In genomic region chr2:219245148-219245898, GRCh38 we compare ENCODE assay signal across 8 cellular contexts. TPM values are rescaled to one million over a fixed set of nuclear protein-coding genes. Genes with fewer than 3 reads are reported as not detected.
DNase-seq lines count a peak whose midpoint lies in the region; ATAC-seq and TF ChIP-seq lines count a peak whose summit lies in the region.

TSS of gene GLB1L (minus strand) at chr2:219245444. CDS start at chr2:219243573, 1,871 bp downstream.
TSS of gene STK16 (plus strand) at chr2:219245479. CDS start at chr2:219246000, 521 bp downstream.

- peaks cover 11% of the 10 kb centered on the region for H3K36me3 ChIP-seq in GM06990 (ENCODE audit: control insufficient read depth, insufficient read depth, low read length)
- H3K36me3 ChIP-seq in MG63 = peaks cover 18% of the 10 kb centered on the region
- H3K36me3 ChIP-seq in SK-N-SH (replicated peaks in 1 of 2; ENCODE audit: control insufficient read depth in 1 of 2, insufficient read depth in 2 of 2, low read length in 1 of 2) = peaks cover 6 to 16% of the 10 kb centered on the region in 2 experiments
- H3K36me3 ChIP-seq in ovary = no peaks in the 10 kb centered on the region
- peaks cover under 1% of the 10 kb centered on the region for H3K36me3 ChIP-seq in thoracic aorta

- H3K4me3 Mint-ChIP-seq in activated naive CD8-positive, alpha-beta T cell treated with anti-CD3 and anti-CD28 coated beads for 36 hours = peak within 1 kb of the TSS; percentile 97

- peaks cover 29% of the 10 kb centered on the region for H3K36me3 Mint-ChIP-seq in activated naive CD8-positive, alpha-beta T cell treated with anti-CD3 and anti-CD28 coated beads for 36 hours

- peak; percentile 92 for DNase-seq in GM06990 (ENCODE audit: extremely low read depth, insufficient read length)
- peak; percentile 90 for DNase-seq in HCEC 1CT
- DNase-seq in MG63 = peak; percentile 93
- DNase-seq in SK-N-SH = peak; percentile 98
- peak; percentile 88 for DNase-seq in activated naive CD8-positive, alpha-beta T cell treated with anti-CD3 and anti-CD28 coated beads for 36 hours
- DNase-seq in head of caudate nucleus = peak; percentile 82 to 98 (median 94)
- peak; percentile 92 to 98 (median 96) for DNase-seq in ovary
- no peak for DNase-seq in thoracic aorta (ENCODE audit: low spot score)

- H3K27me3 ChIP-seq in GM06990 (replicated peaks; ENCODE audit: control insufficient read depth, insufficient read depth, low read length) = no peaks in the 10 kb centered on the region
- H3K27me3 ChIP-seq in MG63 = no peaks in the 10 kb centered on the region
- no peaks in the 10 kb centered on the region for H3K27me3 ChIP-seq in SK-N-SH (ENCODE audit: insufficient read depth)
- H3K27me3 ChIP-seq in ovary = no peaks in the 10 kb centered on the region
- H3K27me3 ChIP-seq in thoracic aorta (replicated peaks; ENCODE audit: insufficient read depth) = no peaks in the 10 kb centered on the region

- WGBS in SK-N-SH (ENCODE audit: low lambda C conversion rate) = 0% methylated on average over 17 of the region's 46 CpGs
- 0 to 1% (median 0%) methylated on average over 45 to 46 of the region's 46 CpGs for WGBS in ovary, 3 donors

- peak within 1 kb of the TSS; percentile 94 for H3K9ac ChIP-seq in SK-N-SH

- peaks cover 20% of the 10 kb centered on the region for H3K79me2 ChIP-seq in SK-N-SH (ENCODE audit: insufficient read depth)

- TF ChIP-seq RAD21 in SK-N-SH (IDR thresholded peaks at IDR 0.05; ENCODE audit: low read length) = peak; percentile 3; the same call in 1 of the 2 replicates

- H3K4me1 Mint-ChIP-seq in activated naive CD8-positive, alpha-beta T cell treated with anti-CD3 and anti-CD28 coated beads for 36 hours = peaks cover 58% of the 10 kb centered on the region

- no peak for TF ChIP-seq EP300 in SK-N-SH (IDR thresholded peaks at IDR 0.05; ENCODE audit: borderline replicate concordance in 1 of 2, low read depth in 1 of 2, low read length in 1 of 2)
- TF ChIP-seq EP300 in ovary (IDR thresholded peaks at IDR 0.05) = no peak

- POLR2A ChIA-PET in SK-N-SH (lab: Yijun Ruan, JAX) = interaction anchor here (0.5 to 2.9 kb wide), 14 partner anchors 10 to 296 kb away, joined by 3 to 23 read pairs (median 4); partner anchors contain the start of genes ABCB6, ANKZF1, ATG9A and CNPPD1

- no peaks in the 10 kb centered on the region for H4K20me1 ChIP-seq in SK-N-SH (ENCODE audit: insufficient read depth)

- ATAC-seq in thoracic aorta (ENCODE audit: insufficient number of reproducible peaks, low FRiP score, low read depth) = peak; percentile 71

- no peaks in the 10 kb centered on the region for H3K27me3 Mint-ChIP-seq in activated naive CD8-positive, alpha-beta T cell treated with anti-CD3 and anti-CD28 coated beads for 36 hours

- H3K9me3 ChIP-seq in MG63 (no peaks in the 10 kb centered on the region), SK-N-SH (no peaks in the 10 kb centered on the region), ovary (no peaks in the 10 kb centered on the region), thoracic aorta (no peaks in the 10 kb centered on the region)

- H2AFZ ChIP-seq in SK-N-SH (ENCODE audit: low read depth) = peak within 1 kb of the TSS; percentile 73

- H3K9me3 Mint-ChIP-seq in activated naive CD8-positive, alpha-beta T cell treated with anti-CD3 and anti-CD28 coated beads for 36 hours = no peaks in the 10 kb centered on the region

- CTCF ChIA-PET in SK-N-SH (lab: Yijun Ruan, JAX) = interaction anchor here (0.9 to 3.3 kb wide), 16 partner anchors 11 to 265 kb away, joined by 3 to 20 read pairs (median 4); partner anchors contain the start of gene NHEJ1

- H3K4me2 ChIP-seq in SK-N-SH = peak within 1 kb of the TSS; percentile 91

- peaks cover 15 to 26% of the 10 kb centered on the region in 2 experiments for H3K4me1 ChIP-seq in SK-N-SH (ENCODE audit: control insufficient read depth in 1 of 2, insufficient read depth in 2 of 2, low read depth in 1 of 2, low read length in 1 of 2)
- peaks cover 18% of the 10 kb centered on the region for H3K4me1 ChIP-seq in ovary (ENCODE audit: insufficient read depth)
- peaks cover 30 to 54% of the 10 kb centered on the region in 2 donors for H3K4me1 ChIP-seq in thoracic aorta (ENCODE audit: control insufficient read depth in 1 of 2, low read depth in 2 of 2)

- H3K27ac Mint-ChIP-seq in activated naive CD8-positive, alpha-beta T cell treated with anti-CD3 and anti-CD28 coated beads for 36 hours = peak within 1 kb of the TSS; percentile 99

- TF ChIP-seq CTCF in GM06990 (IDR thresholded peaks at IDR 0.05; ENCODE audit: insufficient read depth, low read length, poor library complexity, severe bottlenecking) (no peak), SK-N-SH (IDR thresholded peaks at IDR 0.05) (no peak), ovary (IDR thresholded peaks at IDR 0.05) (no peak), thoracic aorta (IDR thresholded peaks at IDR 0.05) (no peak)

- H3F3A ChIP-seq in SK-N-SH (replicated peaks; ENCODE audit: insufficient read depth) = peaks cover 19% of the 10 kb centered on the region

- H3K4me3 ChIP-seq in GM06990 (replicated peaks; ENCODE audit: low read depth, low read length) (peak within 1 kb of the TSS; percentile 82), MG63 (peak within 1 kb of the TSS; percentile 90), SK-N-SH (ENCODE audit: low read depth in 2 of 2, low read length in 1 of 2) (peak within 1 kb of the TSS; percentile 84 to 97), ovary (peak within 1 kb of the TSS; percentile 82), thoracic aorta (peak within 1 kb of the TSS; percentile 80)

- H3K9me2 ChIP-seq in SK-N-SH = no peaks in the 10 kb centered on the region

- peak; percentile 92 for TF ChIP-seq POLR2A in ovary (IDR thresholded peaks at IDR 0.05)

- H3K27ac ChIP-seq in SK-N-SH (ENCODE audit: low read depth in 2 of 2, low read length in 1 of 2) (peak within 1 kb of the TSS; percentile 78 to 92), ovary (peak within 1 kb of the TSS; percentile 72 to 85), thoracic aorta (peak within 1 kb of the TSS; percentile 91 to 92)

- intact Hi-C loops in head of caudate nucleus (cut with DNase I) = loop anchor here (2.0 kb wide), 1 partner anchor 19 kb away; no protein-coding TSS in a partner anchor
- intact Hi-C loops in ovary (cut with DNase I) = loop anchor here in 1 of 4 donors (10.0 kb wide), 1 partner anchor 49 kb away; no protein-coding TSS in a partner anchor

TF ChIP-seq in SK-N-SH, 30 proteins besides CTCF, POLR2A, EP300 and RAD21 (continues in another document):
- TF ChIP-seq MXI1 (IDR thresholded peaks at IDR 0.05; ENCODE audit: low read depth, low read length) (peak; percentile 85), GABPA (IDR thresholded peaks at IDR 0.05; ENCODE audit: low read depth) (peak; percentile 87), JUND (IDR thresholded peaks at IDR 0.05) (no peak), POLR2AphosphoS5 (IDR thresholded peaks at IDR 0.05; ENCODE audit: low read depth, low read length) (peak; percentile 95), GATA2 (CRISPR knock-in tag; IDR thresholded peaks at IDR 0.05) (no peak), FOXJ3 (CRISPR knock-in tag; IDR thresholded peaks at IDR 0.05) (no peak), EZH2phosphoT487 (IDR thresholded peaks at IDR 0.05; ENCODE audit: borderline replicate concordance, low read depth) (no peak), YY1 (IDR thresholded peaks at IDR 0.05; ENCODE audit: low read depth) (peak; percentile 55; the same call in 1 of the 2 replicates), ZBTB33 (IDR thresholded peaks at IDR 0.05; ENCODE audit: borderline replicate concordance, low read depth) (no peak), TAF1 (IDR thresholded peaks at IDR 0.05; ENCODE audit: borderline replicate concordance, low read depth, low read length) (peak; percentile 84), ELF1 (IDR thresholded peaks at IDR 0.05) (peak; percentile 57; the same call in 1 of the 2 replicates), RXRA (IDR thresholded peaks at IDR 0.05; ENCODE audit: borderline replicate concordance, low read depth) (no peak), SIN3A (IDR thresholded peaks at IDR 0.05; ENCODE audit: borderline replicate concordance, low read depth, low read length) (0 out of 2 replicates have a peak, but pooled peaks have one; percentile 26)

RNA-seq across cellular contexts. Expression of gene GLB1L, which starts in this region (rescaled TPM):
- 2.3 and 13.0 TPM in 2 replicates for total RNA-seq in MG63 (2014; rRNA removed; shearing (Covaris generic); ENCODE audit: low replicate concordance)
- polyA plus RNA-seq in SK-N-SH (2012; rRNA removed) (11.7 and 14.1 TPM in 2 replicates), ovary (10 to 100 TPM; 12.8 to 19.6 TPM)
- polyA plus RNA-seq in SK-N-SH (2012; cell fraction: cytosol; rRNA removed) = 10.2 and 10.6 TPM in 2 replicates
- 31.5 and 33.0 TPM in 2 replicates for polyA plus RNA-seq in SK-N-SH (2012; cell fraction: nucleus; rRNA removed)
- total RNA-seq in activated naive CD8-positive, alpha-beta T cell treated with anti-CD3 and anti-CD28 coated beads for 36 hours = 1 to 10 TPM; 1.6 to 3.0 TPM
- total RNA-seq in ovary (10 to 100 TPM in 6 of 7 donors, 1 to 10 TPM in 1; 5.7 to 20.3 (median 13.9) TPM), thoracic aorta (10 to 100 TPM in 1 of 2 donors, 1 to 10 TPM in 1; 9.1 to 13.7 TPM)

RNA-seq across cellular contexts. Expression of gene STK16, which starts in this region (rescaled TPM):
- total RNA-seq in MG63 (2014; rRNA removed; shearing (Covaris generic); ENCODE audit: low replicate concordance) = 14.4 and 26.0 TPM in 2 replicates
- polyA plus RNA-seq in SK-N-SH (2012; rRNA removed) (57.6 and 78.6 TPM in 2 replicates), ovary (10 to 100 TPM; 19.1 to 29.4 TPM)
- polyA plus RNA-seq in SK-N-SH (2012; cell fraction: cytosol; rRNA removed) = 35.8 and 58.3 TPM in 2 replicates
- polyA plus RNA-seq in SK-N-SH (2012; cell fraction: nucleus; rRNA removed) = 44.7 and 69.1 TPM in 2 replicates
- 10 to 100 TPM; 27.8 to 30.7 TPM for total RNA-seq in activated naive CD8-positive, alpha-beta T cell treated with anti-CD3 and anti-CD28 coated beads for 36 hours
- total RNA-seq in ovary (10 to 100 TPM; 12.4 to 24.8 (median 17.9) TPM), thoracic aorta (10 to 100 TPM; 10.7 to 11.7 TPM)
